17 cellular contexts compared by ENCODE assay signal in genomic region chr11:9609841-9610240, GRCh38. TPM values are rescaled to one million over a fixed set of nuclear protein-coding genes. Genes with fewer than 3 reads are reported as not detected.
A peak's percentile ranks its signal among the peaks of the same experiment; 100 is the strongest.
DNase-seq lines count a peak whose midpoint lies in the region; ATAC-seq, FAIRE-seq and TF ChIP-seq lines count a peak whose summit lies in the region.
"Had no signal": no experiment of that assay in that cellular context is flagged by ENCODE, and none has a peak within 500 bp of the region (broad histone marks: within the 10 kb centered on the region; RNA-seq: fewer than 3 reads in every experiment).

No MANE protein-coding gene starts in this region.

- H3K27ac Mint-ChIP-seq in MCF 10A (ENCODE audit: low read depth, unreplicated experiment), result peak overlapping the region; percentile 44
- peak overlapping the region; percentile 95 for H3K27ac Mint-ChIP-seq in stimulated activated naive B cell treated with anti-CD40 and anti-IgM and Interleukin-4, amounts not matched to agents 10 μg/mL and 1 μg/mL and 100 μg/mL, for 72 hours

- no peaks in the 10 kb centered on the region for H3K36me3 Mint-ChIP-seq in MCF 10A (ENCODE audit: insufficient read depth, unreplicated experiment)
- peaks cover 3 to 10% of the 10 kb centered on the region in 2 donors for H3K36me3 Mint-ChIP-seq in stimulated activated naive B cell treated with anti-CD40 and anti-IgM and Interleukin-4, amounts not matched to agents 10 μg/mL and 1 μg/mL and 100 μg/mL, for 72 hours

- H3K27ac ChIP-seq in mammary epithelial cell (ENCODE audit: insufficient read depth, low read depth, low read length) (no peak overlapping the region), Karpas-422 (ENCODE audit: low read length) (peak overlapping the region; percentile 20; the same call in 1 of the 2 replicates), K562 (ENCODE audit: extremely low read depth, low read depth, low read length) (no peak overlapping the region)

- H3K36me3 ChIP-seq in mammary epithelial cell (ENCODE audit: insufficient read depth, low read length) (no peaks in the 10 kb centered on the region), Karpas-422 (ENCODE audit: insufficient read depth, low read length) (no peaks in the 10 kb centered on the region), K562 (ENCODE audit: control insufficient read depth, insufficient read depth, low read length) (no peaks in the 10 kb centered on the region)

- BruUV-seq in MCF 10A (replicated peaks; lab: Mats Ljungman, UMichigan) (no TSS peak), mammary epithelial cell (replicated peaks; lab: Mats Ljungman, UMichigan) (no TSS peak), K562 (replicated peaks; lab: Mats Ljungman, UMichigan) (no TSS peak)

- no peak for TF ChIP-seq CTCF in MCF 10A (IDR thresholded peaks at IDR 0.05; ENCODE audit: unreplicated experiment)
- TF ChIP-seq CTCF in mammary epithelial cell (conservative IDR thresholded peaks at IDR 0.05 in 1 of 2, IDR thresholded peaks at IDR 0.05 in 1 of 2; ENCODE audit: extremely low read depth in 1 of 2, insufficient read depth in 1 of 2, low read depth in 1 of 2, low read length in 2 of 2), result no peak
- no peak for TF ChIP-seq CTCF in K562 (IDR thresholded peaks at IDR 0.05 in 2 of 3, conservative IDR thresholded peaks at IDR 0.05 in 1 of 3; ENCODE audit: insufficient read depth in 2 of 3, low read depth in 1 of 3, low read length in 3 of 3)

- dilution Hi-C loops in mammary epithelial cell (cut with HindIII; ENCODE audit: low sequenced_read_pairs), result no loop called here

- DNase-seq in MCF 10A (ENCODE audit: unreplicated experiment), result peak; percentile 27
- DNase-seq in mammary epithelial cell, result no peak
- DNase-seq in Karpas-422, result no peak
- DNase-seq in K562 (ENCODE audit: extremely low read depth in 1 of 4, low spot score in 3 of 4), result no peak
- DNase-seq in stimulated activated naive B cell treated with anti-CD40 and anti-IgM and Interleukin-4, amounts not matched to agents 10 μg/mL and 1 μg/mL and 100 μg/mL, for 72 hours, result no peak
- DNase-seq in stimulated activated CD4-positive, alpha-beta T cell treated with anti-CD3 and anti-CD28 coated beads, Interleukin-1b, Interleukin-23, amount 100 ng/mL, for 48 hours, result no peak
- DNase-seq: COR-L47, DMS153, H9, MV-4-11, NCI-H1930, NCI-H2171 treated with DMSO at 0.1 percent for 48 hours, NCI-H446 treated with DMSO at 0.1 percent for 48 hours, NCI-H82 had no signal

- intact Hi-C loops in MCF 10A (cut with micrococcal nuclease) (loop anchor here (5.0 to 10.0 kb wide), 3 partner anchors 365 to 712 kb away; partner anchors contain the start of gene ADM), mammary epithelial cell (cut with micrococcal nuclease) (loop anchor here (5.0 kb wide), 3 partner anchors 103 to 712 kb away; partner anchors contain the start of gene ZNF143), K562 (cut with micrococcal nuclease) (loop anchor here (5.0 to 10.0 kb wide), 4 partner anchors 148 to 697 kb away; partner anchors contain the start of genes ADM and ZNF143)

- no peak for TF ChIP-seq POLR2A in K562 (conservative IDR thresholded peaks at IDR 0.05)

- WGBS in mammary epithelial cell (ENCODE audit: low coverage, missing lambda C conversion rate), result 100% methylated on average over 3 of the region's 3 CpGs
- 88% methylated on average over 3 of the region's 3 CpGs for WGBS in K562 (ENCODE audit: insufficient coverage, low coverage, missing lambda C conversion rate)

- H4K20me1 ChIP-seq in mammary epithelial cell (ENCODE audit: insufficient read depth, low read length) (no peaks in the 10 kb centered on the region), Karpas-422 (ENCODE audit: insufficient read depth, low read depth, low read length) (no peaks in the 10 kb centered on the region), K562 (replicated peaks; ENCODE audit: control insufficient read depth, insufficient read depth, low read length) (no peaks in the 10 kb centered on the region)

- H3K79me2 ChIP-seq in mammary epithelial cell (ENCODE audit: insufficient read depth, low read length) (no peaks in the 10 kb centered on the region), Karpas-422 (ENCODE audit: low read length) (no peaks in the 10 kb centered on the region), K562 (ENCODE audit: control insufficient read depth, insufficient read depth, low read length) (no peaks in the 10 kb centered on the region)

- no peaks in the 10 kb centered on the region for H3K9me3 ChIP-seq in mammary epithelial cell (replicated peaks; ENCODE audit: insufficient read depth, low read length)
- no peaks in the 10 kb centered on the region for H3K9me3 ChIP-seq in Karpas-422 (ENCODE audit: low read length)
- no peaks in the 10 kb centered on the region for H3K9me3 ChIP-seq in K562 (replicated peaks; ENCODE audit: control insufficient read depth, insufficient read depth, low read depth, low read length)

- CTCF ChIA-PET in MCF 10A (lab: Yijun Ruan, JAX), result interaction anchor here (0.6 kb wide), 1 partner anchor 35 kb away, joined by 3 read pairs; no protein-coding TSS in a partner anchor
- CTCF ChIA-PET in mammary epithelial cell (lab: Charles Lee; ENCODE audit: low non-redundant PET), result interaction anchor here (0.6 kb wide), 1 partner anchor 9 kb away, joined by 3 read pairs; no protein-coding TSS in a partner anchor
- CTCF ChIA-PET in K562 (lab: Yijun Ruan, JAX; ENCODE audit: low intra/inter-chr PET ratio), result no interaction called here

- H3K4me3 Mint-ChIP-seq in MCF 10A (ENCODE audit: unreplicated experiment), result no peak overlapping the region
- peak overlapping the region in 1 of 2 donors; percentile 11 for H3K4me3 Mint-ChIP-seq in stimulated activated naive B cell treated with anti-CD40 and anti-IgM and Interleukin-4, amounts not matched to agents 10 μg/mL and 1 μg/mL and 100 μg/mL, for 72 hours
- H3K4me3 Mint-ChIP-seq: H9 had no signal

- no peak overlapping the region for H2AFZ ChIP-seq in mammary epithelial cell (ENCODE audit: low read depth, low read length)
- no peak overlapping the region for H2AFZ ChIP-seq in Karpas-422 (ENCODE audit: low read length)
- H2AFZ ChIP-seq in K562 (ENCODE audit: low read depth, low read length), result no peak overlapping the region

- no peaks in the 10 kb centered on the region for H3K27me3 Mint-ChIP-seq in MCF 10A (ENCODE audit: insufficient read depth, unreplicated experiment)
- H3K27me3 Mint-ChIP-seq in stimulated activated naive B cell treated with anti-CD40 and anti-IgM and Interleukin-4, amounts not matched to agents 10 μg/mL and 1 μg/mL and 100 μg/mL, for 72 hours, result no peaks in the 10 kb centered on the region
- H3K27me3 Mint-ChIP-seq: IgD-negative memory B cell had no signal

- no peak overlapping the region for H3K4me2 ChIP-seq in mammary epithelial cell (ENCODE audit: insufficient read depth, low read depth, low read length)
- no peak overlapping the region for H3K4me2 ChIP-seq in Karpas-422 (ENCODE audit: low read depth, low read length, poor library complexity, severe bottlenecking)
- H3K4me2 ChIP-seq in K562 (ENCODE audit: insufficient read depth, low read length), result no peak overlapping the region

- ATAC-seq in K562 (no peak), GM19455 (IDR thresholded peaks at IDR 0.05; ENCODE audit: unreplicated experiment) (no peak)
- no peak for ATAC-seq in stimulated activated naive B cell treated with anti-CD40 and anti-IgM and Interleukin-4, amounts not matched to agents 10 μg/mL and 1 μg/mL and 100 μg/mL, for 72 hours (replicated peaks)
- ATAC-seq: Panc1 had no signal

- POLR2A ChIA-PET in MCF 10A (lab: Yijun Ruan, JAX) (interaction anchor here (0.6 to 5.9 kb wide), 4 partner anchors 32 to 226 kb away, joined by 3 to 125 read pairs (median 24); partner anchors contain the start of genes IPO7 and WEE1), K562 (lab: Yijun Ruan, JAX) (interaction anchor here (0.6 to 1.1 kb wide), 2 partner anchors 34 to 1087 kb away, joined by 3 to 5 read pairs; no protein-coding TSS in a partner anchor)

- H3K9me1 ChIP-seq in K562 (ENCODE audit: control insufficient read depth, insufficient read depth, low read length), result no peaks in the 10 kb centered on the region

- no peaks in the 10 kb centered on the region for H3K9me3 Mint-ChIP-seq in MCF 10A (ENCODE audit: unreplicated experiment)
- H3K9me3 Mint-ChIP-seq in stimulated activated naive B cell treated with anti-CD40 and anti-IgM and Interleukin-4, amounts not matched to agents 10 μg/mL and 1 μg/mL and 100 μg/mL, for 72 hours, result peaks cover 4 to 5% of the 10 kb centered on the region in 2 donors

- no peak for TF ChIP-seq RAD21 in K562 (CRISPR knock-in tag; conservative IDR thresholded peaks at IDR 0.05 in 1 of 2, IDR thresholded peaks at IDR 0.05 in 1 of 2)

- H3K4me1 ChIP-seq in mammary epithelial cell (ENCODE audit: insufficient read depth, low read length), result peaks cover 27% of the 10 kb centered on the region
- H3K4me1 ChIP-seq in Karpas-422 (ENCODE audit: low read length), result peaks cover 68% of the 10 kb centered on the region
- H3K4me1 ChIP-seq in K562 (replicated peaks in 1 of 2; ENCODE audit: control insufficient read depth in 2 of 2, insufficient read depth in 2 of 2, low read length in 2 of 2), result peaks cover 24 to 26% of the 10 kb centered on the region in 2 experiments

- TF ChIP-seq EP300 in K562 (IDR thresholded peaks at IDR 0.05; ENCODE audit: low read length), result no peak

- peaks cover 20% of the 10 kb centered on the region for H3K4me1 Mint-ChIP-seq in MCF 10A (ENCODE audit: insufficient read depth, unreplicated experiment)
- peaks cover 40 to 72% of the 10 kb centered on the region in 2 donors for H3K4me1 Mint-ChIP-seq in stimulated activated naive B cell treated with anti-CD40 and anti-IgM and Interleukin-4, amounts not matched to agents 10 μg/mL and 1 μg/mL and 100 μg/mL, for 72 hours

- H3K27me3 ChIP-seq in mammary epithelial cell (ENCODE audit: insufficient read depth, low read length), result no peaks in the 10 kb centered on the region
- H3K27me3 ChIP-seq in Karpas-422 (ENCODE audit: low read length), result no peaks in the 10 kb centered on the region
- H3K27me3 ChIP-seq in K562 (ENCODE audit: control insufficient read depth in 2 of 2, insufficient read depth in 2 of 2, low read length in 2 of 2), result no peaks in the 10 kb centered on the region

- in situ Hi-C loops in mammary epithelial cell (cut with MboI; ENCODE audit: low sequenced_read_pairs in 2 of 2), result loop anchor here (10.0 to 25.0 kb wide), 3 partner anchors 127 to 702 kb away; partner anchors contain the start of gene ADM (in 1 of the 2)
- in situ Hi-C loops in K562 (cut with MboI), result no loop called here

- no peak for FAIRE-seq in K562 (lab: Jason Lieb, UNC)

- no peaks in the 10 kb centered on the region for H3K9me2 ChIP-seq in Karpas-422 (replicated peaks; ENCODE audit: insufficient read depth, low read length)

- H3K9ac ChIP-seq in mammary epithelial cell (ENCODE audit: insufficient read depth, low read length) (no peak overlapping the region), Karpas-422 (ENCODE audit: low read length) (no peak overlapping the region), K562 (ENCODE audit: insufficient read depth in 1 of 2, low read depth in 2 of 2, low read length in 2 of 2) (no peak overlapping the region)

- H3K4me3 ChIP-seq in mammary epithelial cell (replicated peaks in 1 of 3; ENCODE audit: insufficient read depth in 1 of 3, low read depth in 2 of 3, low read length in 3 of 3) (no peak overlapping the region), Karpas-422 (ENCODE audit: low read length) (no peak overlapping the region), K562 (no peak overlapping the region)

RNA-seq across cellular contexts. Expression of gene WEE1, which starts 36.4 kb away (rescaled TPM):
- 28.7 and 34.5 TPM in 2 replicates for total RNA-seq in MCF 10A (2022)
- total RNA-seq in mammary epithelial cell, result 10 to 100 TPM; 49.8 to 53.0 TPM
- 31.1 TPM for polyA plus RNA-seq in mammary epithelial cell
- polyA minus RNA-seq in mammary epithelial cell, result 45.0 TPM
- 74.0 and 107 TPM in 2 replicates for total RNA-seq in Karpas-422 (2014; rRNA removed; shearing (Covaris generic); ENCODE audit: low replicate concordance)
- 78.0 and 216 TPM in 2 replicates for total RNA-seq in K562 (2011; cell fraction: chromatin; rRNA removed; ENCODE audit: low replicate concordance)
- 51.9 and 57.0 TPM in 2 replicates for total RNA-seq in K562 (2011; cell fraction: nucleolus; rRNA removed)
- 101 and 161 TPM in 2 replicates for total RNA-seq in K562 (2011; cell fraction: nucleoplasm; rRNA removed)
- 62.9 and 66.8 TPM in 2 replicates for total RNA-seq in K562 (2014; rRNA removed)
- 73.2 and 80.9 TPM in 2 replicates for total RNA-seq in K562 (2014; rRNA removed; fragmentation: Illumina TruSeq; extraction: Trizol)
- total RNA-seq in K562 (2015; rRNA removed; fragmentation: Illumina TruSeq; extraction: Trizol), result 61.6 and 67.4 TPM in 2 replicates
- total RNA-seq in K562 (2021), result 82.1 and 82.7 TPM in 2 replicates
- 81.2 and 99.0 TPM in 2 replicates for polyA plus RNA-seq in K562 (2011; rRNA removed)
- polyA plus RNA-seq in K562 (2011; cell fraction: cytosol; rRNA removed), result 20.1 and 32.8 TPM in 2 replicates
- 77.6 and 91.0 TPM in 2 replicates for polyA plus RNA-seq in K562 (2011; cell fraction: nucleus; rRNA removed)
- polyA plus RNA-seq in K562 (2012), result 34.8 and 46.6 TPM in 2 replicates
- 73.7 and 93.4 TPM in 2 replicates for polyA plus RNA-seq in K562 (2014; fragmentation: Illumina TruSeq; extraction: Trizol)
- polyA plus RNA-seq in K562 (2014; fragmentation: Nextera tagmentation; extraction: Ambion mirVana), result 10 to 100 TPM; 21.9 to 30.6 TPM
- polyA plus RNA-seq in K562 (2014; rRNA removed), result 51.3 and 53.9 TPM in 2 replicates
- polyA minus RNA-seq in K562 (2011; rRNA and poly(A)+ RNA removed), result 121 and 129 TPM in 2 replicates
- 28.7 and 41.6 TPM in 2 replicates for polyA minus RNA-seq in K562 (2011; cell fraction: cytosol; rRNA and poly(A)+ RNA removed)
- polyA minus RNA-seq in K562 (2011; cell fraction: nucleus; rRNA and poly(A)+ RNA removed), result 75.3 and 97.9 TPM in 2 replicates

RNA-seq across cellular contexts. Expression of gene SWAP70, which starts 54.0 kb away (rescaled TPM):
- total RNA-seq in MCF 10A (2022) (13.0 and 24.2 TPM in 2 replicates), mammary epithelial cell (10 to 100 TPM; 40.4 to 51.2 TPM), K562 (2014; rRNA removed) (2.3 TPM in 2 replicates), K562 (2014; rRNA removed; fragmentation: Illumina TruSeq; extraction: Trizol) (4.4 and 4.8 TPM in 2 replicates), K562 (2015; rRNA removed; fragmentation: Illumina TruSeq; extraction: Trizol) (4.9 and 5.0 TPM in 2 replicates), K562 (2021) (2.9 and 4.3 TPM in 2 replicates)
- polyA plus RNA-seq in mammary epithelial cell (16.7 TPM), K562 (2011; rRNA removed) (1.8 and 2.4 TPM in 2 replicates), K562 (2014; fragmentation: Illumina TruSeq; extraction: Trizol) (4.1 and 4.3 TPM in 2 replicates), K562 (2014; fragmentation: Nextera tagmentation; extraction: Ambion mirVana) (1 to 10 TPM; 1.7 to 1.9 TPM), K562 (2014; rRNA removed) (2.9 and 3.9 TPM in 2 replicates)
- 27.4 TPM for polyA minus RNA-seq in mammary epithelial cell
- 77.0 and 82.4 TPM in 2 replicates for total RNA-seq in Karpas-422 (2014; rRNA removed; shearing (Covaris generic); ENCODE audit: low replicate concordance)
- 1.2 and 3.2 TPM in 2 replicates for total RNA-seq in K562 (2011; cell fraction: chromatin; rRNA removed; ENCODE audit: low replicate concordance)
- total RNA-seq in K562 (2011; cell fraction: nucleolus; rRNA removed), result 0.79 and 1.0 TPM in 2 replicates
- 1.4 and 2.7 TPM in 2 replicates for total RNA-seq in K562 (2011; cell fraction: nucleoplasm; rRNA removed)
- 1.0 and 1.8 TPM in 2 replicates for polyA plus RNA-seq in K562 (2011; cell fraction: cytosol; rRNA removed)
- polyA plus RNA-seq in K562 (2011; cell fraction: nucleus; rRNA removed), result 0.73 and 0.78 TPM in 2 replicates
- 4.6 and 5.5 TPM in 2 replicates for polyA plus RNA-seq in K562 (2012)
- 2.9 and 3.5 TPM in 2 replicates for polyA minus RNA-seq in K562 (2011; rRNA and poly(A)+ RNA removed)
- polyA minus RNA-seq in K562 (2011; cell fraction: cytosol; rRNA and poly(A)+ RNA removed), result 1.6 and 2.3 TPM in 2 replicates
- 0.54 and 1.8 TPM in 2 replicates for polyA minus RNA-seq in K562 (2011; cell fraction: nucleus; rRNA and poly(A)+ RNA removed)
